ENCODE assay signal across 29 cellular contexts in the genomic region with DNA sequence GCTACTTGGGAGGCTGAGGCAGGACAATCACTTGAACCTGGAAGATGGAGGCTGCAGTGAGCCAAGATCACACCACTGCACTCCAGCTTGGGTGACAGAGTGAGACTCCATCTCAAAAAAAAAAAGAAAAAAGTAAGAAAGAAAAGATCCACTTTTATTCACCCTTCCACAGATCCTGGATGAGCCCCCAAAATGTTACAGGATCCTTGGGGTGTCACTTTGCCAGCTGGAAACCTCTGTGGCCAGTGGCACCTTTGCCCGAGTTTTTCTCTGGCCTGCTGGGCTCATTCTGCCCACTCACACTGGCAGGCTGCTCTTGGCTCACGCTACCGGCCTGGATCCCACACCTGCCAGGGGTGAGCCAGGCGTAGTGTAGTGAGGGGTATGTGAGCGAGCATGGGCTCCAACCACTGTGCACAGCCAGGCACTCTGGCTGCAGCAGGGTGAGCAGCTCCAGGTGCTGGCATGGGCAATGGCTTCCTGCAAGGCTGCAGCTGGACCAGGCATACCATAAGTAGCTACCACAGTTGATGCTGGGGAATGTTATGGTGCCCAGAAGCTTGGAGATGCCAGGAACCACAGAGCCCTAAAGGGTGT. TPM values are rescaled to one million over a fixed set of nuclear protein-coding genes. Genes with fewer than 3 reads are reported as not detected.
DNase-seq lines count a peak whose midpoint lies in the region; ATAC-seq and TF ChIP-seq lines count a peak whose summit lies in the region.
"Had no signal": no experiment of that assay in that cellular context is flagged by ENCODE, and none has a peak within 500 bp of the region (broad histone marks: within the 10 kb centered on the region; RNA-seq: fewer than 3 reads in every experiment).

No MANE protein-coding gene starts in this region.

- no peak overlapping the region for H3K27ac ChIP-seq in testis
- H3K27ac ChIP-seq: esophagus muscularis mucosa, foreskin keratinocyte, heart right ventricle, lower lobe of right lung, Peyer's patch, upper lobe of left lung had no signal

- TF ChIP-seq CTCF in choroid plexus epithelial cell (conservative IDR thresholded peaks at IDR 0.05; ENCODE audit: low read depth, low read length), result no peak
- no peak for TF ChIP-seq CTCF in testis (IDR thresholded peaks at IDR 0.05)

- peak; percentile 19 for ATAC-seq in stimulated activated naive CD8-positive, alpha-beta T cell treated with anti-CD3 and anti-CD28 coated beads, Interleukin-15, Interleukin-2, amounts not matched to agents 100 U/mL and 50 U/mL, for 24 hours
- ATAC-seq in GM21717 (IDR thresholded peaks at IDR 0.05; ENCODE audit: unreplicated experiment), result no peak
- ATAC-seq: foreskin keratinocyte; HCT116; heart right ventricle; lower lobe of right lung; natural killer cell treated with Interleukin-12 subunit alpha and Interleukin-12 subunit beta and Interleukin-15 and Interleukin-18, amount 100 ng/mL, for 72 hours; stimulated activated effector memory CD8-positive, alpha-beta T cell treated with anti-CD3 and anti-CD28 coated beads, Interleukin-12 subunit alpha, Interleukin-12 subunit beta, amount 100 ng/mL, for 72 hours had no signal

- WGBS in testis, 2 donors, result 90 to 91% methylated on average over 5 of the region's 5 CpGs

- intact Hi-C loops in testis (cut with DNase I; ENCODE audit: low total_unique reads), result no loop called here

- no peak for TF ChIP-seq POLR2A in testis (IDR thresholded peaks at IDR 0.05)

- H3K4me1 ChIP-seq in testis, result peaks cover 19% of the 10 kb centered on the region
- H3K4me1 ChIP-seq: esophagus muscularis mucosa, foreskin keratinocyte, lower lobe of right lung, Peyer's patch, upper lobe of left lung had no signal

- peak; percentile 2 for DNase-seq in NCI-H2196 (lab: John Stamatoyannopoulos, UW; ENCODE audit: unreplicated experiment)
- DNase-seq in NCI-H2196 treated with DMSO at 0.1 percent for 48 hours (lab: John Stamatoyannopoulos, UW; ENCODE audit: unreplicated experiment), result no peak
- peak; percentile 2 for DNase-seq in HK-2 (ENCODE audit: unreplicated experiment)
- DNase-seq in choroid plexus epithelial cell (ENCODE audit: low read depth), result peak; percentile 16
- DNase-seq in stimulated activated naive CD8-positive, alpha-beta T cell treated with anti-CD3 and anti-CD28 coated beads, Interleukin-15, Interleukin-2, amounts not matched to agents 100 U/mL and 50 U/mL, for 24 hours, result no peak
- DNase-seq in activated effector memory CD4-positive, alpha-beta T cell treated with Interleukin-2 at 50 U/mL for 16 hours, result no peak
- DNase-seq in testis, result no peak
- DNase-seq: activated CD4-positive, alpha-beta T cell treated with anti-CD3 and anti-CD28 coated beads, Interleukin-2, amount 50 U/mL, for 48 hours; activated naive CD4-positive, alpha-beta T cell treated with Interleukin-2 at 50 U/mL for 16 hours; AML-193; CD4-positive, alpha-beta T cell; dermis blood vessel endothelial cell; foreskin keratinocyte; heart right ventricle; lower lobe of right lung; NCI-H1092; NCI-H1694; NCI-H2171 treated with DMSO at 0.1 percent for 48 hours; SHP77 treated with DMSO at 0.1 percent for 48 hours; stimulated activated CD4-positive, alpha-beta T cell treated with anti-CD3 and anti-CD28 coated beads, Interleukin-15, amount 100 ng/mL, for 24 hours; substantia nigra; T-helper 2 cell had no signal

- H3K4me3 ChIP-seq in choroid plexus epithelial cell (ENCODE audit: low read depth, low read length), result no peak overlapping the region
- H3K4me3 ChIP-seq in testis, result no peak overlapping the region
- H3K4me3 ChIP-seq: esophagus muscularis mucosa, heart right ventricle, lower lobe of right lung, Peyer's patch, upper lobe of left lung had no signal

- H3K9me3 ChIP-seq in testis, result no peaks in the 10 kb centered on the region

- no peaks in the 10 kb centered on the region for H3K27me3 ChIP-seq in testis
- H3K27me3 ChIP-seq: esophagus muscularis mucosa, foreskin keratinocyte, heart right ventricle, Peyer's patch, upper lobe of left lung had no signal

- H3K36me3 ChIP-seq in testis (ENCODE audit: low read depth, missing control alignments), result no peaks in the 10 kb centered on the region
- H3K36me3 ChIP-seq: esophagus muscularis mucosa, heart right ventricle, lower lobe of right lung, Peyer's patch, upper lobe of left lung had no signal

RNA-seq across cellular contexts. Expression of a gene that starts 57.8 kb away (rescaled TPM):
- total RNA-seq in testis, result 100 to 1,000 TPM; 167 to 168 TPM
- polyA plus RNA-seq in testis (ENCODE audit: insufficient read depth, low read depth, low replicate concordance), result 321 TPM

Comparison
In these comparisons a context has a peak if more than half of its experiments do, and no peak if none do; other contexts are left out.
1. DNase-seq: peak in NCI-H2196 (single experiment), HK-2 (single experiment) and choroid plexus epithelial cell (single experiment); none in NCI-H2196 treated with DMSO at 0.1 percent for 48 hours (single experiment), stimulated activated naive CD8-positive, alpha-beta T cell treated with anti-CD3 and anti-CD28 coated beads, Interleukin-15, Interleukin-2, amounts not matched to agents 100 U/mL and 50 U/mL, for 24 hours (single experiment), activated effector memory CD4-positive, alpha-beta T cell treated with Interleukin-2 at 50 U/mL for 16 hours (single experiment) and testis (single experiment).